In genomic region chr7:123154231-123154860, GRCh38 we compare ENCODE assay signal across 8 cellular contexts. TPM values are rescaled to one million over a fixed set of nuclear protein-coding genes. Genes with fewer than 3 reads are reported as not detected.
DNase-seq lines count a peak whose midpoint lies in the region; ATAC-seq and TF ChIP-seq lines count a peak whose summit lies in the region.

No MANE protein-coding gene starts in this region.

- H3K9ac ChIP-seq in MM.1S (ENCODE audit: low read length), result no peak overlapping the region

- peak overlapping the region; percentile 43 for H3K27ac ChIP-seq in A673 (ENCODE audit: low read depth, low read length, poor library complexity, severe bottlenecking)
- H3K27ac ChIP-seq in MM.1S (ENCODE audit: low read length), result no peak overlapping the region

- DNase-seq in A673 (ENCODE audit: low spot score), result peak; percentile 95
- peak; percentile 88 for DNase-seq in MM.1S
- peak; percentile 72 to 73 for DNase-seq in SHP77 (lab: John Stamatoyannopoulos, UW)
- DNase-seq in cerebellar cortex (ENCODE audit: low spot score), result peak; percentile 91
- peak; percentile 54 for DNase-seq in kidney epithelial cell (ENCODE audit: low read depth)
- peak in 2 of 3 experiments; percentile 1 to 22 for DNase-seq in stimulated activated CD4-positive, alpha-beta T cell treated with anti-CD3 and anti-CD28 coated beads, TNF-alpha, amount 100 ng/mL, for 24 hours (ENCODE audit: low read depth in 3 of 3)

- H3K4me2 ChIP-seq in MM.1S (ENCODE audit: low read depth, low read length), result no peak overlapping the region

- POLR2A ChIA-PET in A673 (lab: Charles Lee; ENCODE audit: low non-redundant PET), result no interaction called here

- no peaks in the 10 kb centered on the region for H3K9me3 ChIP-seq in A673 (ENCODE audit: low read depth, low read length, poor library complexity, severe bottlenecking)
- H3K9me3 ChIP-seq in MM.1S (replicated peaks; ENCODE audit: insufficient read depth, low read length), result no peaks in the 10 kb centered on the region

- H3K9me2 ChIP-seq in MM.1S (replicated peaks; ENCODE audit: insufficient read depth, low read length), result no peaks in the 10 kb centered on the region

- H3K79me2 ChIP-seq in MM.1S (ENCODE audit: low read length), result no peaks in the 10 kb centered on the region

- BruUV-seq in A673 (replicated peaks; lab: Mats Ljungman, UMichigan), result no TSS peak

- intact Hi-C loops in A673 (cut with micrococcal nuclease; ENCODE audit: unreplicated experiment), result loop anchor here (1.0 to 10.0 kb wide), 8 partner anchors 110 to 1060 kb away; partner anchors contain the start of gene FEZF1

- no peaks in the 10 kb centered on the region for H3F3A ChIP-seq in MM.1S (ENCODE audit: insufficient read depth, low read length)

- H3K36me3 ChIP-seq in A673 (ENCODE audit: insufficient read depth, low read length, poor library complexity, severe bottlenecking), result no peaks in the 10 kb centered on the region
- H3K36me3 ChIP-seq in MM.1S (replicated peaks; ENCODE audit: insufficient read depth, low read length), result no peaks in the 10 kb centered on the region
- no peaks in the 10 kb centered on the region for H3K36me3 ChIP-seq in kidney epithelial cell (ENCODE audit: control insufficient read depth, insufficient read depth, low read length)

- H3K27me3 ChIP-seq in A673 (replicated peaks; ENCODE audit: insufficient read depth, low read depth, low read length, poor library complexity) (no peaks in the 10 kb centered on the region), MM.1S (replicated peaks; ENCODE audit: insufficient read depth, low read length) (no peaks in the 10 kb centered on the region), kidney epithelial cell (ENCODE audit: control insufficient read depth, insufficient read depth, low read length) (no peaks in the 10 kb centered on the region)

- peaks cover 37% of the 10 kb centered on the region for H3K4me1 ChIP-seq in A673 (ENCODE audit: insufficient read depth, low read length, poor library complexity, severe bottlenecking)
- no peaks in the 10 kb centered on the region for H3K4me1 ChIP-seq in MM.1S (ENCODE audit: low read length)

- TF ChIP-seq CTCF in A673 (conservative IDR thresholded peaks at IDR 0.05; ENCODE audit: low read depth, low read length) (peak; percentile 89), GM12875 (IDR thresholded peaks at IDR 0.05; ENCODE audit: borderline replicate concordance, insufficient read depth, low read depth, low read length) (peak; percentile 50; the same call in 1 of the 2 replicates), MM.1S (IDR thresholded peaks at IDR 0.05; ENCODE audit: low read length) (peak; percentile 96), kidney epithelial cell (IDR thresholded peaks at IDR 0.05; ENCODE audit: insufficient read depth, low read length, poor library complexity, severe bottlenecking) (peak; percentile 76)

- no peaks in the 10 kb centered on the region for H4K20me1 ChIP-seq in MM.1S (ENCODE audit: insufficient read depth, low read length)

- ATAC-seq in HG02588 (IDR thresholded peaks at IDR 0.05; ENCODE audit: unreplicated experiment), result peak; percentile 91

- CTCF ChIA-PET in A673 (lab: Charles Lee), result interaction anchor here (0.7 to 1.1 kb wide), 4 partner anchors 213 to 573 kb away, joined by 3 to 5 read pairs (median 3); no protein-coding TSS in a partner anchor

- H3K4me3 ChIP-seq in A673 (ENCODE audit: low read depth, low read length, poor library complexity, severe bottlenecking) (no peak overlapping the region), GM12875 (ENCODE audit: low read depth, low read length) (no peak overlapping the region), MM.1S (ENCODE audit: low read length) (no peak overlapping the region), kidney epithelial cell (ENCODE audit: low read depth, low read length) (no peak overlapping the region)

- H2AFZ ChIP-seq in MM.1S (ENCODE audit: low read length), result no peak overlapping the region

RNA-seq across cellular contexts. Expression of gene SLC13A1, which starts 45.4 kb away (rescaled TPM):
- total RNA-seq in A673 (2021) (not detected in 2 replicates), kidney epithelial cell (not detected in 2 replicates)

Comparison
In these comparisons a context has a peak if more than half of its experiments do, and no peak if none do; other contexts are left out.
1. DNase-seq: peak in every context shown above with its lines; median percentile 95 in A673; 91 in cerebellar cortex; 88 in MM.1S; 72 in SHP77; 54 in kidney epithelial cell; 12 in stimulated activated CD4-positive, alpha-beta T cell treated with anti-CD3 and anti-CD28 coated beads, TNF-alpha, amount 100 ng/mL, for 24 hours.